ENCODE assay signal across 1 cellular context in genomic region chr3:128413413-128414205, GRCh38.
A peak's percentile ranks its signal among the peaks of the same experiment; 100 is the strongest.
TF ChIP-seq lines count a peak whose summit lies in the region.

No MANE protein-coding gene starts in this region.

TF ChIP-seq in K562, 482 proteins besides CTCF, POLR2A, EP300 and RAD21 (continued from another document):
- TF ChIP-seq MAX (CRISPR knock-in tag; IDR thresholded peaks at IDR 0.05) (peak; percentile 78; the same call in 1 of the 2 replicates), NCOA2 (IDR thresholded peaks at IDR 0.05; ENCODE audit: partially characterized antibody in 2 of 2) (no peak), CXXC5 (CRISPR knock-in tag; IDR thresholded peaks at IDR 0.05) (peak; percentile 35; the same call in 1 of the 2 replicates), MYC (IDR thresholded peaks at IDR 0.05; ENCODE audit: low read depth, low read length) (peak; percentile 61; the same call in 1 of the 2 replicates), MYC (CRISPR knock-in tag; IDR thresholded peaks at IDR 0.05; ENCODE audit: borderline replicate concordance, low read depth) (peak; percentile 62; the same call in 1 of the 2 replicates), POLR3A (IDR thresholded peaks at IDR 0.05; ENCODE audit: borderline replicate concordance, extremely low read depth, insufficient read depth, insufficient read length) (no peak), NCOR1 (IDR thresholded peaks at IDR 0.05) (0 out of 2 replicates have a peak, but pooled peaks have one; percentile 23), MECOM (CRISPR knock-in tag; IDR thresholded peaks at IDR 0.05) (peak; percentile 8; the same call in 1 of the 2 replicates), RBFOX2 (IDR thresholded peaks at IDR 0.05; ENCODE audit: low read depth, low read length) (peak; percentile 77), ZNF165 (CRISPR knock-in tag; IDR thresholded peaks at IDR 0.05; ENCODE audit: borderline replicate concordance) (0 out of 2 replicates have a peak, but pooled peaks have one; percentile 7), USF1 (CRISPR knock-in tag; IDR thresholded peaks at IDR 0.05) (peak; percentile 60), NFIX (CRISPR knock-in tag; IDR thresholded peaks at IDR 0.05; ENCODE audit: low read depth) (no peak), HDAC1 (IDR thresholded peaks at IDR 0.05) (peak in 1 of 2 experiments; percentile 15; a peak in 1 of 4 replicates), ZNF224 (CRISPR knock-in tag; IDR thresholded peaks at IDR 0.05) (no peak), NR4A1 (CRISPR knock-in tag; IDR thresholded peaks at IDR 0.05) (no peak; the same call in 1 of the 2 replicates), NR4A1 (tag; IDR thresholded peaks at IDR 0.05) (no peak; the same call in 1 of the 2 replicates), ZNF239 (CRISPR knock-in tag; IDR thresholded peaks at IDR 0.05) (no peak), DPF2 (IDR thresholded peaks at IDR 0.05) (no peak), PHF20 (IDR thresholded peaks at IDR 0.05; ENCODE audit: partially characterized antibody) (no peak), MITF (IDR thresholded peaks at IDR 0.05) (no peak), ZNF740 (CRISPR knock-in tag; IDR thresholded peaks at IDR 0.05) (peak; percentile 20; the same call in 1 of the 2 replicates), ZNF740 (tag; IDR thresholded peaks at IDR 0.05) (no peak), MNT (conservative IDR thresholded peaks at IDR 0.05) (peak; percentile 65 to 73), E2F6 (IDR thresholded peaks at IDR 0.05; ENCODE audit: borderline replicate concordance in 1 of 2, extremely low read depth in 1 of 2, insufficient read depth in 1 of 2, insufficient read length in 1 of 2, low read depth in 1 of 2, low read length in 1 of 2, poor library complexity in 1 of 2, severe bottlenecking in 1 of 2) (peak in 1 of 2 experiments; percentile 66), ZNF24 (IDR thresholded peaks at IDR 0.05) (no peak), ZBTB7A (IDR thresholded peaks at IDR 0.05; ENCODE audit: borderline replicate concordance, control insufficient read depth, low read depth, low read length) (peak; percentile 39; the same call in 1 of the 2 replicates), HNRNPL (IDR thresholded peaks at IDR 0.05; ENCODE audit: low read depth, low read length) (0 out of 2 replicates have a peak, but pooled peaks have one; percentile 12), ZEB2 (IDR thresholded peaks at IDR 0.05) (peak; percentile 55; the same call in 1 of the 2 replicates), FOXJ3 (CRISPR knock-in tag; IDR thresholded peaks at IDR 0.05) (no peak), NFIC (IDR thresholded peaks at IDR 0.05) (peak; percentile 70), DMBX1 (CRISPR knock-in tag; IDR thresholded peaks at IDR 0.05; ENCODE audit: borderline replicate concordance) (peak; percentile 67; the same call in 1 of the 2 replicates), CBFA2T3 (IDR thresholded peaks at IDR 0.05) (peak; percentile 54; the same call in 1 of the 2 replicates), CREM (IDR thresholded peaks at IDR 0.05; ENCODE audit: low read depth) (0 out of 2 replicates have a peak, but pooled peaks have one; percentile 35), DIDO1 (tag; IDR thresholded peaks at IDR 0.05; ENCODE audit: low read depth) (no peak), KDM5B (IDR thresholded peaks at IDR 0.05; ENCODE audit: insufficient replicate concordance, low read depth, low read length) (peak; percentile 26), ZNF592 (IDR thresholded peaks at IDR 0.05) (peak; percentile 94), RAD51 (IDR thresholded peaks at IDR 0.05; ENCODE audit: borderline replicate concordance, low read depth) (peak; percentile 60; the same call in 1 of the 2 replicates), POLR2G (IDR thresholded peaks at IDR 0.05; ENCODE audit: low read depth, low read length) (peak; percentile 75), NR2C1 (IDR thresholded peaks at IDR 0.05) (peak; percentile 21; the same call in 1 of the 2 replicates), NR2C1 (tag; IDR thresholded peaks at IDR 0.05) (peak; percentile 31; the same call in 1 of the 2 replicates), EP400 (IDR thresholded peaks at IDR 0.05) (peak; percentile 58; the same call in 1 of the 2 replicates), ZNF395 (CRISPR knock-in tag; IDR thresholded peaks at IDR 0.05) (peak; percentile 49), ZNF282 (CRISPR knock-in tag; IDR thresholded peaks at IDR 0.05) (no peak), ARID1B (IDR thresholded peaks at IDR 0.05) (peak; percentile 20; the same call in 1 of the 2 replicates), PHB2 (IDR thresholded peaks at IDR 0.05; ENCODE audit: low read depth) (no peak), ZNF121 (CRISPR knock-in tag; conservative IDR thresholded peaks at IDR 0.05) (no peak), NR2C2 (CRISPR knock-in tag; IDR thresholded peaks at IDR 0.05) (0 out of 2 replicates have a peak, but pooled peaks have one; percentile 50), NR2C2 (tag; IDR thresholded peaks at IDR 0.05) (no peak; the same call in none of the 2 replicates)
